In the genomic region with DNA sequence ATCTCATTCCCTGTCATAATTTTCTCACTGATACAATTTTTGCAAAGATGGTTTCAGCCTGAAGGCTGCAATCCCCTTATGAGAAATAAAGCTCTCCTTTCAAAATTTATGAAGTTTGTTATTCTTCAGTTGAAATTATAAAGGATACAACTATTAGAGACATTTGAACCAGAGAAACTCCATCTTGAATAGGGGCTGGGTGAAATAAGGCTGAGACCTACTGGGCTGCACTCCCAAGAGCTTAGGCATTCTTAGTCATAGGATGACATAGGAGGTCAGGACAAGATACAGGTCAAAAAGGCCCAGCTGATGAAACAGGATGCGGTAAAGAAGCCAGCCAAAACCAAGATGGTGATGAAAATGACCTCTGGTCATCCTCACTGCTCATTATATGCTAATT, we compare ENCODE assay signal across 18 cellular contexts. TPM values are rescaled to one million over a fixed set of nuclear protein-coding genes. Genes with fewer than 3 reads are reported as not detected.
DNase-seq lines count a peak whose midpoint lies in the region; ATAC-seq and TF ChIP-seq lines count a peak whose summit lies in the region.
"Had no signal": no experiment of that assay in that cellular context is flagged by ENCODE, and none has a peak within 500 bp of the region (broad histone marks: within the 10 kb centered on the region; RNA-seq: fewer than 3 reads in every experiment).

No MANE protein-coding gene starts in this region.

- peaks cover 3% of the 10 kb centered on the region for H3F3A ChIP-seq in neural progenitor cell (ENCODE audit: low read depth)

- H3K9me3 Mint-ChIP-seq in activated T-helper 17 cell treated with anti-CD3 and anti-CD28 coated beads, Interleukin-2, amount 50 U/mL, for 72 hours = peaks cover 3% of the 10 kb centered on the region
- peaks cover 14% of the 10 kb centered on the region for H3K9me3 Mint-ChIP-seq in neural progenitor cell
- H3K9me3 Mint-ChIP-seq: activated naive CD4-positive, alpha-beta T cell treated with anti-CD3 and anti-CD28 coated beads, Interleukin-2, amount 10 ng/mL, durations not matched to agents 7 days and 5 days; stimulated activated naive CD8-positive, alpha-beta T cell treated with anti-CD3 and anti-CD28 coated beads, Interleukin-15, Interleukin-2, amounts not matched to agents 100 ng/mL and 50 ng/mL, for 24 hours had no signal

- H3K4me3 Mint-ChIP-seq in activated T-helper 17 cell treated with anti-CD3 and anti-CD28 coated beads, Interleukin-2, amount 50 U/mL, for 72 hours = no peak overlapping the region
- no peak overlapping the region for H3K4me3 Mint-ChIP-seq in neural progenitor cell
- H3K4me3 Mint-ChIP-seq: activated naive CD4-positive, alpha-beta T cell treated with anti-CD3 and anti-CD28 coated beads, Interleukin-2, amount 10 ng/mL, durations not matched to agents 7 days and 5 days; stimulated activated naive CD8-positive, alpha-beta T cell treated with anti-CD3 and anti-CD28 coated beads, Interleukin-15, Interleukin-2, amounts not matched to agents 100 ng/mL and 50 ng/mL, for 24 hours had no signal

- no peaks in the 10 kb centered on the region for H3K9me3 ChIP-seq in neural progenitor cell (ENCODE audit: low read depth)
- H3K9me3 ChIP-seq: colonic mucosa, left ventricle myocardium inferior, upper lobe of left lung had no signal

- H3K4me1 ChIP-seq in neural progenitor cell = peaks cover 4% of the 10 kb centered on the region

- no peaks in the 10 kb centered on the region for H3K36me3 ChIP-seq in neural progenitor cell
- H3K36me3 ChIP-seq: colonic mucosa, left ventricle myocardium inferior, upper lobe of left lung had no signal

- no peak overlapping the region for H3K9ac ChIP-seq in neural progenitor cell

- H3K27ac ChIP-seq in neural progenitor cell (no peak overlapping the region), coronary artery (no peak overlapping the region)
- H3K27ac ChIP-seq: colonic mucosa, left ventricle myocardium inferior, upper lobe of left lung had no signal

- no peaks in the 10 kb centered on the region for H3K27me3 ChIP-seq in neural progenitor cell
- H3K27me3 ChIP-seq: colonic mucosa, upper lobe of left lung had no signal

- DNase-seq in AG10803 (ENCODE audit: low read depth) (peak; percentile 69), HFF-Myc (ENCODE audit: extremely low read depth, low read depth) (peak; percentile 22), fibroblast of the aortic adventitia (ENCODE audit: low read depth) (peak; percentile 27), neural progenitor cell (ENCODE audit: low spot score) (no peak), RPMI8226 (no peak), coronary artery (ENCODE audit: low spot score) (no peak)
- DNase-seq in stimulated activated CD4-positive, alpha-beta T cell treated with anti-CD3 and anti-CD28 coated beads, Interleukin-15, amount 100 ng/mL, for 24 hours = no peak
- DNase-seq: activated naive CD4-positive, alpha-beta T cell treated with anti-CD3 and anti-CD28 coated beads, Interleukin-2, amount 10 ng/mL, durations not matched to agents 7 days and 5 days; colonic mucosa; left ventricle myocardium inferior; NCI-H187; NCI-H226; nucleus accumbens; T-helper 1 cell; upper lobe of left lung had no signal

- no peak overlapping the region for H2AFZ ChIP-seq in neural progenitor cell (replicated peaks)

- peaks cover 18% of the 10 kb centered on the region for H3K4me1 Mint-ChIP-seq in activated T-helper 17 cell treated with anti-CD3 and anti-CD28 coated beads, Interleukin-2, amount 50 U/mL, for 72 hours
- peaks cover 32% of the 10 kb centered on the region for H3K4me1 Mint-ChIP-seq in neural progenitor cell

- no peaks in the 10 kb centered on the region for H4K20me1 ChIP-seq in neural progenitor cell (ENCODE audit: low read depth)

- no peaks in the 10 kb centered on the region for H3K36me3 Mint-ChIP-seq in activated T-helper 17 cell treated with anti-CD3 and anti-CD28 coated beads, Interleukin-2, amount 50 U/mL, for 72 hours (ENCODE audit: low read depth)
- H3K36me3 Mint-ChIP-seq in neural progenitor cell = peaks cover 2% of the 10 kb centered on the region
- H3K36me3 Mint-ChIP-seq: activated naive CD4-positive, alpha-beta T cell treated with anti-CD3 and anti-CD28 coated beads, Interleukin-2, amount 10 ng/mL, durations not matched to agents 7 days and 5 days had no signal

- no peak overlapping the region for H3K4me2 ChIP-seq in neural progenitor cell

- H3K27ac Mint-ChIP-seq in activated T-helper 17 cell treated with anti-CD3 and anti-CD28 coated beads, Interleukin-2, amount 50 U/mL, for 72 hours = no peak overlapping the region
- no peak overlapping the region for H3K27ac Mint-ChIP-seq in neural progenitor cell
- H3K27ac Mint-ChIP-seq: activated naive CD4-positive, alpha-beta T cell treated with anti-CD3 and anti-CD28 coated beads, Interleukin-2, amount 10 ng/mL, durations not matched to agents 7 days and 5 days; stimulated activated naive CD8-positive, alpha-beta T cell treated with anti-CD3 and anti-CD28 coated beads, Interleukin-15, Interleukin-2, amounts not matched to agents 100 ng/mL and 50 ng/mL, for 24 hours had no signal

- TF ChIP-seq CTCF in AG10803 (conservative IDR thresholded peaks at IDR 0.05; ENCODE audit: low read length) (no peak), HFF-Myc (IDR thresholded peaks at IDR 0.05; ENCODE audit: low read depth, low read length, missing control alignments) (no peak), fibroblast of the aortic adventitia (IDR thresholded peaks at IDR 0.05; ENCODE audit: insufficient read depth, low read length) (no peak), neural progenitor cell (IDR thresholded peaks at IDR 0.05) (no peak), coronary artery (IDR thresholded peaks at IDR 0.05) (no peak)

- H3K27me3 Mint-ChIP-seq in activated T-helper 17 cell treated with anti-CD3 and anti-CD28 coated beads, Interleukin-2, amount 50 U/mL, for 72 hours = peaks cover 3% of the 10 kb centered on the region
- peaks cover 2% of the 10 kb centered on the region for H3K27me3 Mint-ChIP-seq in neural progenitor cell (ENCODE audit: insufficient read depth, low read depth)

- H3K4me3 ChIP-seq in AG10803 (ENCODE audit: low read length) (no peak overlapping the region), HFF-Myc (replicated peaks; ENCODE audit: low read depth, low read length) (no peak overlapping the region), fibroblast of the aortic adventitia (ENCODE audit: low read depth, low read length) (no peak overlapping the region), neural progenitor cell (no peak overlapping the region), coronary artery (no peak overlapping the region)
- H3K4me3 ChIP-seq: colonic mucosa, left ventricle myocardium inferior, upper lobe of left lung had no signal

- no peaks in the 10 kb centered on the region for H3K79me2 ChIP-seq in neural progenitor cell (ENCODE audit: low read depth)

- ATAC-seq in activated T-helper 17 cell treated with anti-CD3 and anti-CD28 coated beads, Interleukin-2, amount 50 U/mL, for 72 hours (replicated peaks) = peak; percentile 40

RNA-seq across cellular contexts. Expression of a gene that starts 22.5 kb away (rescaled TPM):
- not detected for total RNA-seq in activated T-helper 17 cell treated with anti-CD3 and anti-CD28 coated beads, Interleukin-2, amount 50 U/mL, for 72 hours
- not detected in 2 replicates for total RNA-seq in fibroblast of the aortic adventitia (ENCODE audit: low replicate concordance)
- not detected in 2 replicates for total RNA-seq in neural progenitor cell (ENCODE audit: low replicate concordance)
- total RNA-seq: colonic mucosa, left ventricle myocardium inferior, mucosa of gallbladder had no signal

RNA-seq across cellular contexts. Expression of a gene that starts 27.6 kb away (rescaled TPM):
- total RNA-seq in activated T-helper 17 cell treated with anti-CD3 and anti-CD28 coated beads, Interleukin-2, amount 50 U/mL, for 72 hours = 1 to 10 TPM; 2.5 to 4.3 TPM
- total RNA-seq in fibroblast of the aortic adventitia (ENCODE audit: low replicate concordance) = 23.1 and 88.3 TPM in 2 replicates
- total RNA-seq in neural progenitor cell (ENCODE audit: low replicate concordance) = 0.06 TPM in 1 of 2 replicates, not detected in the other

RNA-seq across cellular contexts. Expression of a gene that starts 37.0 kb away (rescaled TPM):
- under 1 TPM; 0.58 to 0.84 TPM for total RNA-seq in activated T-helper 17 cell treated with anti-CD3 and anti-CD28 coated beads, Interleukin-2, amount 50 U/mL, for 72 hours
- 13.6 and 172 TPM in 2 replicates for total RNA-seq in fibroblast of the aortic adventitia (ENCODE audit: low replicate concordance)
- total RNA-seq in neural progenitor cell (ENCODE audit: low replicate concordance) = 12.4 and 13.2 TPM in 2 replicates

RNA-seq across cellular contexts. Expression of a gene that starts 53.5 kb away (rescaled TPM):
- 1 to 10 TPM; 2.0 to 3.2 TPM for total RNA-seq in activated T-helper 17 cell treated with anti-CD3 and anti-CD28 coated beads, Interleukin-2, amount 50 U/mL, for 72 hours
- total RNA-seq in fibroblast of the aortic adventitia (ENCODE audit: low replicate concordance) (7.6 and 30.7 TPM in 2 replicates), neural progenitor cell (ENCODE audit: low replicate concordance) (0.06 and 0.22 TPM in 2 replicates)

RNA-seq across cellular contexts. Expression of a gene that starts 59.0 kb away (rescaled TPM):
- 1 to 10 TPM; 5.6 to 7.1 TPM for total RNA-seq in activated T-helper 17 cell treated with anti-CD3 and anti-CD28 coated beads, Interleukin-2, amount 50 U/mL, for 72 hours
- total RNA-seq in fibroblast of the aortic adventitia (ENCODE audit: low replicate concordance) (30.7 and 36.0 TPM in 2 replicates), neural progenitor cell (ENCODE audit: low replicate concordance) (5.6 and 7.0 TPM in 2 replicates)

Comparison
In these comparisons a context has a peak if more than half of its experiments do, and no peak if none do; other contexts are left out.
1. DNase-seq: peak in AG10803 (single experiment), HFF-Myc (single experiment) and fibroblast of the aortic adventitia (single experiment); none in neural progenitor cell (single experiment), RPMI8226 (single experiment), coronary artery (single experiment) and stimulated activated CD4-positive, alpha-beta T cell treated with anti-CD3 and anti-CD28 coated beads, Interleukin-15, amount 100 ng/mL, for 24 hours (single experiment).